ENCODE assay signal across 35 cellular contexts in genomic region chr12:66726531-66726930, GRCh38. TPM values are rescaled to one million over a fixed set of nuclear protein-coding genes. Genes with fewer than 3 reads are reported as not detected.
"Had no signal": no experiment of that assay in that cellular context is flagged by ENCODE, and none has a peak within 500 bp of the region (broad histone marks: within the 10 kb centered on the region; RNA-seq: fewer than 3 reads in every experiment).

No MANE protein-coding gene starts in this region.

- H3K4me1 ChIP-seq: gastrocnemius medialis, lower lobe of right lung, pancreas, prostate gland, sigmoid colon, uterus had no signal

- H3K27ac Mint-ChIP-seq: activated CD4-positive, alpha-beta T cell treated with anti-CD3 and anti-CD28 coated beads, Interleukin-2, amount 10 ng/mL, durations not matched to agents 7 days and 5 days; activated CD8-positive, alpha-beta T cell treated with anti-CD3 and anti-CD28 coated beads for 36 hours; activated T-helper 17 cell treated with anti-CD3 and anti-CD28 coated beads, Interleukin-2, amount 50 U/mL, for 72 hours; dendritic cell treated with granulocyte-macrophage colony-stimulating factor and Interleukin-4, amounts not matched to agents 40 ng/mL and 50 ng/mL, for 4 days; immature natural killer cell; naive thymus-derived CD4-positive, alpha-beta T cell; stimulated activated memory B cell treated with anti-CD40 and anti-IgM and Interleukin-4, amounts not matched to agents 10 μg/mL and 1 μg/mL and 100 μg/mL, for 72 hours; stimulated activated naive CD8-positive, alpha-beta T cell treated with anti-CD3 and anti-CD28 coated beads, Interleukin-15, amount 100 ng/mL, for 72 hours; type B pancreatic cell had no signal

- H3K4me3 Mint-ChIP-seq: activated CD4-positive, alpha-beta T cell treated with anti-CD3 and anti-CD28 coated beads, Interleukin-2, amount 10 ng/mL, durations not matched to agents 7 days and 5 days; activated CD8-positive, alpha-beta T cell treated with anti-CD3 and anti-CD28 coated beads for 36 hours; activated T-cell treated with anti-CD3 and anti-CD28 coated beads, Interleukin-2, amount 50 U/mL, for 4 hours; activated T-helper 17 cell treated with anti-CD3 and anti-CD28 coated beads, Interleukin-2, amount 50 U/mL, for 72 hours; dendritic cell treated with granulocyte-macrophage colony-stimulating factor and Interleukin-4, amounts not matched to agents 40 ng/mL and 50 ng/mL, for 4 days; immature natural killer cell; naive thymus-derived CD4-positive, alpha-beta T cell; neural crest cell; stimulated activated memory B cell treated with anti-CD40 and anti-IgM and Interleukin-4, amounts not matched to agents 10 μg/mL and 1 μg/mL and 100 μg/mL, for 72 hours; stimulated activated naive CD8-positive, alpha-beta T cell treated with anti-CD3 and anti-CD28 coated beads, Interleukin-15, amount 100 ng/mL, for 72 hours; type B pancreatic cell had no signal

- H3K9me3 Mint-ChIP-seq: activated CD4-positive, alpha-beta T cell treated with anti-CD3 and anti-CD28 coated beads, Interleukin-2, amount 10 ng/mL, durations not matched to agents 7 days and 5 days; activated CD8-positive, alpha-beta T cell treated with anti-CD3 and anti-CD28 coated beads for 36 hours; activated T-cell treated with anti-CD3 and anti-CD28 coated beads, Interleukin-2, amount 50 U/mL, for 4 hours; activated T-helper 17 cell treated with anti-CD3 and anti-CD28 coated beads, Interleukin-2, amount 50 U/mL, for 72 hours; dendritic cell treated with granulocyte-macrophage colony-stimulating factor and Interleukin-4, amounts not matched to agents 40 ng/mL and 50 ng/mL, for 4 days; immature natural killer cell; naive thymus-derived CD4-positive, alpha-beta T cell; neural crest cell; stimulated activated memory B cell treated with anti-CD40 and anti-IgM and Interleukin-4, amounts not matched to agents 10 μg/mL and 1 μg/mL and 100 μg/mL, for 72 hours; stimulated activated naive CD8-positive, alpha-beta T cell treated with anti-CD3 and anti-CD28 coated beads, Interleukin-15, amount 100 ng/mL, for 72 hours; type B pancreatic cell had no signal

- H3K27ac ChIP-seq: brain microvascular endothelial cell, gastrocnemius medialis, lower lobe of right lung, pancreas, prostate gland, sigmoid colon, uterus, WERI-Rb-1 had no signal

- H3K4me1 Mint-ChIP-seq: activated CD4-positive, alpha-beta T cell treated with anti-CD3 and anti-CD28 coated beads, Interleukin-2, amount 10 ng/mL, durations not matched to agents 7 days and 5 days; activated T-helper 17 cell treated with anti-CD3 and anti-CD28 coated beads, Interleukin-2, amount 50 U/mL, for 72 hours; naive thymus-derived CD4-positive, alpha-beta T cell; stimulated activated memory B cell treated with anti-CD40 and anti-IgM and Interleukin-4, amounts not matched to agents 10 μg/mL and 1 μg/mL and 100 μg/mL, for 72 hours; stimulated activated naive CD8-positive, alpha-beta T cell treated with anti-CD3 and anti-CD28 coated beads, Interleukin-15, amount 100 ng/mL, for 72 hours had no signal

- DNase-seq: activated CD4-positive, alpha-beta T cell treated with anti-CD3 and anti-CD28 coated beads for 1 hour; activated CD4-positive, alpha-beta T cell treated with anti-CD3 and anti-CD28 coated beads, Interleukin-2, amount 10 ng/mL, durations not matched to agents 7 days and 5 days; activated CD8-positive, alpha-beta T cell treated with anti-CD3 and anti-CD28 coated beads for 36 hours; activated gamma-delta T cell treated with Interleukin-2 at 50 U/mL for 16 hours; activated naive CD4-positive, alpha-beta T cell treated with anti-CD3 and anti-CD28 coated beads, Interleukin-2, amount 50 U/mL, for 16 hours; activated T-cell treated with anti-CD3 and anti-CD28 coated beads, Interleukin-2, amount 50 U/mL, for 4 hours; amniotic stem cell; brain microvascular endothelial cell; central memory CD4-positive, alpha-beta T cell; effector CD4-positive, alpha-beta T cell; gastrocnemius medialis; hippocampal formation; immature natural killer cell; lower lobe of right lung; naive thymus-derived CD4-positive, alpha-beta T cell; nucleus accumbens; pancreas; sigmoid colon; small intestine; stimulated activated CD4-positive, alpha-beta T cell treated with anti-CD3 and anti-CD28 coated beads, Interleukin-1b, Interleukin-23, amount 100 ng/mL, for 48 hours; stimulated activated CD4-positive, alpha-beta T cell treated with anti-CD3 and anti-CD28 coated beads, Interleukin-4, amount 100 ng/mL, for 4 hours; stimulated activated CD8-positive, alpha-beta memory T cell treated with anti-CD3 and anti-CD28 coated beads, Interleukin-4, amount 100 ng/mL, for 48 hours; stimulated activated naive CD8-positive, alpha-beta T cell treated with anti-CD3 and anti-CD28 coated beads, Interleukin-15, amount 100 ng/mL, for 72 hours; substantia nigra; uterus; WERI-Rb-1 had no signal

- H3K4me3 ChIP-seq: gastrocnemius medialis, lower lobe of right lung, pancreas, prostate gland, sigmoid colon, uterus had no signal

- H3K27me3 ChIP-seq: brain microvascular endothelial cell, gastrocnemius medialis, pancreas, sigmoid colon had no signal

- FAIRE-seq: astrocyte, endometrium, pancreas, small intestine had no signal

- H3K36me3 ChIP-seq: brain microvascular endothelial cell, gastrocnemius medialis, lower lobe of right lung, pancreas, prostate gland, sigmoid colon, uterus, WERI-Rb-1 had no signal

- H3K36me3 Mint-ChIP-seq: naive thymus-derived CD4-positive, alpha-beta T cell; stimulated activated memory B cell treated with anti-CD40 and anti-IgM and Interleukin-4, amounts not matched to agents 10 μg/mL and 1 μg/mL and 100 μg/mL, for 72 hours; type B pancreatic cell had no signal

- H3K9me3 ChIP-seq: gastrocnemius medialis, lower lobe of right lung, pancreas, prostate gland, sigmoid colon, uterus had no signal

- H3K27me3 Mint-ChIP-seq: activated CD8-positive, alpha-beta T cell treated with anti-CD3 and anti-CD28 coated beads for 36 hours; dendritic cell treated with granulocyte-macrophage colony-stimulating factor and Interleukin-4, amounts not matched to agents 40 ng/mL and 50 ng/mL, for 4 days; stimulated activated memory B cell treated with anti-CD40 and anti-IgM and Interleukin-4, amounts not matched to agents 10 μg/mL and 1 μg/mL and 100 μg/mL, for 72 hours; stimulated activated naive CD8-positive, alpha-beta T cell treated with anti-CD3 and anti-CD28 coated beads, Interleukin-15, amount 100 ng/mL, for 72 hours; type B pancreatic cell had no signal

RNA-seq across cellular contexts. Expression of gene GRIP1, which starts 47.7 kb away (rescaled TPM):
- total RNA-seq: T-helper 1 cell treated with Interleukin-12 subunit alpha and Interleukin-12 subunit beta and Interleukin-4 antibody, amounts not matched to agents 30 ng/mL and 1 ng/mL, for 36 hours had no signal
